ENCODE assay signal across 9 cellular contexts in genomic region chr17:66431080-66431795, GRCh38.
A peak's percentile ranks its signal among the peaks of the same experiment; 100 is the strongest.
DNase-seq lines count a peak whose midpoint lies in the region; ATAC-seq, FAIRE-seq and TF ChIP-seq lines count a peak whose summit lies in the region.
"Had no signal": no experiment of that assay in that cellular context is flagged by ENCODE, and none has a peak within 500 bp of the region (broad histone marks: within the 10 kb centered on the region; RNA-seq: fewer than 3 reads in every experiment).

No MANE protein-coding gene starts in this region.

- CTCF ChIA-PET in RWPE1 (lab: Yijun Ruan, JAX): interaction anchor here (0.5 to 0.7 kb wide), 3 partner anchors 79 to 706 kb away, joined by 3 read pairs; no protein-coding TSS in a partner anchor
- CTCF ChIA-PET in HEK293T (lab: Yijun Ruan, JAX): no interaction called here

- TF ChIP-seq CTCF in RWPE1 (conservative IDR thresholded peaks at IDR 0.05; ENCODE audit: low read depth) (no peak), lower leg skin (IDR thresholded peaks at IDR 0.05) (no peak)

- no peaks in the 10 kb centered on the region for H3K36me3 ChIP-seq in rectal smooth muscle tissue (ENCODE audit: control insufficient read depth, insufficient read depth, low read length)

- intact Hi-C loops in lower leg skin (cut with DNase I; ENCODE audit: low total_unique reads): no loop called here

- POLR2A ChIA-PET in RWPE1 (lab: Yijun Ruan, JAX; ENCODE audit: low non-redundant PET) (no interaction called here), HEK293T (lab: Yijun Ruan, JAX) (no interaction called here)

- 79 to 83% methylated on average over 8 of the region's 8 CpGs for WGBS in lower leg skin, 2 donors

- no peak overlapping the region for H3K9ac ChIP-seq in rectal smooth muscle tissue (ENCODE audit: low read length)

- ATAC-seq in HG03457 (IDR thresholded peaks at IDR 0.05; ENCODE audit: unreplicated experiment): no peak
- no peak for ATAC-seq in GM18907 (IDR thresholded peaks at IDR 0.05; ENCODE audit: unreplicated experiment)

- DNase-seq in ELR (ENCODE audit: low read depth): peak; percentile 61
- no peak for DNase-seq in RWPE1 (ENCODE audit: low spot score)
- no peak for DNase-seq in HEK293T (ENCODE audit: extremely low spot score)
- no peak for DNase-seq in lower leg skin (ENCODE audit: low spot score in 2 of 2)
- DNase-seq: T-helper 9 cell had no signal

- H3K4me3 ChIP-seq in rectal smooth muscle tissue (ENCODE audit: low read length) (no peak overlapping the region), lower leg skin (ENCODE audit: low read depth, poor library complexity, severe bottlenecking) (no peak overlapping the region)

- no peak for TF ChIP-seq POLR2A in lower leg skin (IDR thresholded peaks at IDR 0.05)

- H3K27ac ChIP-seq in RWPE1 (peak overlapping the region; percentile 78), rectal smooth muscle tissue (ENCODE audit: low read depth, low read length) (peak overlapping the region; percentile 35)

- peak; percentile 94 for FAIRE-seq in endometrium (lab: Jason Lieb, UNC)

- no peaks in the 10 kb centered on the region for H3K27me3 ChIP-seq in rectal smooth muscle tissue (ENCODE audit: control insufficient read depth, insufficient read depth, low read length)

- H3K4me1 ChIP-seq in rectal smooth muscle tissue (ENCODE audit: control insufficient read depth, insufficient read depth, low read length): peaks cover 25% of the 10 kb centered on the region

TF ChIP-seq in HEK293T, 16 proteins besides CTCF, POLR2A, EP300 and RAD21:
- no peak for TF ChIP-seq NFRKB (IDR thresholded peaks at IDR 0.05)
- TF ChIP-seq FOXM1 (IDR thresholded peaks at IDR 0.05; ENCODE audit: borderline replicate concordance): no peak
- TF ChIP-seq SUZ12 (IDR thresholded peaks at IDR 0.05): no peak
- TF ChIP-seq SP1 (IDR thresholded peaks at IDR 0.05): no peak
- TF ChIP-seq LEF1 (IDR thresholded peaks at IDR 0.05; ENCODE audit: borderline replicate concordance): no peak
